7 cellular contexts compared by ENCODE assay signal in the genomic region with DNA sequence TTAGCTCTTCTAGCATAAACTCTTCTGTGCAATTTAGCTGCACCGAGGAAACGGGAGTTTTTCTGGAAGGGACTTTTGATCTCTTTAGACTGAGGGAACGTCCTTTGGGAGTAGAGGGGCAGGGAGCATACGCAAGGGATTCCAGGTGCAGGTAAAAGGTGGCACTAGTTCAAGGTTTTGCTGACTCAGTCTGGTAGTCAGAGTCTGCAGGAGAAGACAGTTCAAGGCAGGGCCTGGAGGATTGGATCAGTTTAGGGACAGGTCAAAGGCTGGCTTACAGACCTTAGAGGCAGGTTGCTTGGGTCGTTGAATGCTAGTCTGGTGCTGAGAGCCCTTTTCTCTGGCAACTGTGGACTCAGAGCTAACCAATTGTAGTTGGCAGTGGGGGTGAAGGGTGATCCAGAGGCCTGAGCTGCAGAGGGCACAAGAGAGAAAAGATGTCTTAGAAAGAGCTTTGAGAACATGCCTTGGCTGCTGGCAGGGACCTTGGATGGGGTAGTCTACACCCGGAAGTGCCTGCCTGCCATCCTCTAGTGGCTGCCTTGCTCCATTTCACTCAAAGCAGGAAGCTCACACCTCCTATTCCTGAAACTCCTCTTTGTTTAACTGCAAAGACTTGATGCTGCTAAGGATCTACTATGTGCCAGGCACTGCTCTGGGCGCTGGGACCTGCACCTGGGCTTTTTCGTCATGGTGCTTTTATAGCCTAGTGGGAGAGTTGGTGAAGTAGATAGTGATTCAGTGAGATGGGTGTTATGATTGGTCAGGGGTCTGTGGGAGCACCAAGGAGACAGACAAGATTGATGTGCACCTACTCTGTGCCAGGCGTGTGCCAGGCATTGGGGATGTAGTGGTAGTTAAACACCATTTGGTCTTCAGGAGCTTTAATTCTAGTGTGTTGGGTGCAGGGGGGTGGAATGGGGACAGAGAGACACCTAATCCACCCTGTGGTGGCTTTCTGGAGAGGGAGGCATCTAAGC. TPM values are rescaled to one million over a fixed set of nuclear protein-coding genes. Genes with fewer than 3 reads are reported as not detected.
A peak's percentile ranks its signal among the peaks of the same experiment; 100 is the strongest.
DNase-seq lines count a peak whose midpoint lies in the region; ATAC-seq and TF ChIP-seq lines count a peak whose summit lies in the region.

No MANE protein-coding gene starts in this region.

- peak; percentile 32 for TF ChIP-seq CTCF in GM12874 (IDR thresholded peaks at IDR 0.05; ENCODE audit: insufficient read depth, low read depth, low read length)
- no peak for TF ChIP-seq CTCF in OCI-LY3 (IDR thresholded peaks at IDR 0.05; ENCODE audit: low read depth, low read length)
- TF ChIP-seq CTCF in coronary artery (IDR thresholded peaks at IDR 0.05), result no peak
- TF ChIP-seq CTCF in psoas muscle (IDR thresholded peaks at IDR 0.05), result no peak

- intact Hi-C loops in psoas muscle (cut with DNase I), result loop anchor here in 1 of 2 donors (5.0 to 10.0 kb wide), 2 partner anchors 1130 to 1338 kb away; a partner anchor contains a TSS

- no peak overlapping the region for H2AFZ ChIP-seq in OCI-LY3 (ENCODE audit: low read depth, low read length)

- peaks cover 30% of the 10 kb centered on the region for H3K79me2 ChIP-seq in OCI-LY3 (ENCODE audit: low read length)

- POLR2A ChIA-PET in HEK293T (lab: Yijun Ruan, JAX), result interaction anchor here (1.1 to 1.2 kb wide), 2 partner anchors 191 to 310 kb away, joined by 3 read pairs; a partner anchor contains a TSS

- DNase-seq in coronary artery (ENCODE audit: low spot score) (no peak), psoas muscle (no peak), HEK293T (ENCODE audit: extremely low spot score) (no peak), A172 (ENCODE audit: low spot score) (no peak)
- DNase-seq in stimulated activated CD4-positive, alpha-beta T cell treated with anti-CD3 and anti-CD28 coated beads, Interleukin-2, amount 100 ng/mL, for 48 hours, result no peak

- peaks cover 5% of the 10 kb centered on the region; the same call in 1 of the 2 replicates for H4K20me1 ChIP-seq in OCI-LY3 (ENCODE audit: insufficient read depth, low read length)

- H3K27me3 ChIP-seq in OCI-LY3 (ENCODE audit: low read depth, low read length) (no peaks in the 10 kb centered on the region), psoas muscle (ENCODE audit: insufficient read depth in 3 of 3, low read length in 2 of 3) (no peaks in the 10 kb centered on the region)

- H3K4me1 ChIP-seq in OCI-LY3 (ENCODE audit: low read length) (peaks cover 38% of the 10 kb centered on the region), psoas muscle (peaks cover 22% of the 10 kb centered on the region)

- H3K9me3 ChIP-seq in OCI-LY3 (ENCODE audit: insufficient read depth, low read length) (no peaks in the 10 kb centered on the region), psoas muscle (no peaks in the 10 kb centered on the region)

- H3K36me3 ChIP-seq in OCI-LY3 (replicated peaks; ENCODE audit: low read depth, low read length) (no peaks in the 10 kb centered on the region), psoas muscle (ENCODE audit: insufficient read depth in 1 of 2, low read depth in 1 of 2) (no peaks in the 10 kb centered on the region)

- H3K4me2 ChIP-seq in OCI-LY3 (ENCODE audit: low read length), result peak overlapping the region; percentile 91

- WGBS in psoas muscle, 3 donors, result 81 to 85% (median 82%) methylated on average over 9 of the region's 9 CpGs

- no peak for ATAC-seq in psoas muscle

- H3K27ac ChIP-seq in OCI-LY3 (ENCODE audit: low read length) (peak overlapping the region; percentile 93), coronary artery (no peak overlapping the region), psoas muscle (no peak overlapping the region)

- H3K4me3 ChIP-seq in OCI-LY3 (ENCODE audit: low read length) (peak overlapping the region; percentile 94), coronary artery (peak overlapping the region; percentile 96), psoas muscle (peak overlapping the region; percentile 95)

- CTCF ChIA-PET in HEK293T (lab: Yijun Ruan, JAX), result interaction anchor here (0.6 to 1.6 kb wide), 3 partner anchors 9 to 14 kb away, joined by 3 to 5 read pairs (median 4); no protein-coding TSS in a partner anchor

- peak overlapping the region; percentile 97 for H3K9ac ChIP-seq in OCI-LY3 (ENCODE audit: low read length)

TF ChIP-seq in HEK293T, 16 proteins besides CTCF, POLR2A, EP300 and RAD21:
- TF ChIP-seq L3MBTL2 (conservative IDR thresholded peaks at IDR 0.05) (no peak), SP1 (IDR thresholded peaks at IDR 0.05) (no peak), FOXM1 (IDR thresholded peaks at IDR 0.05; ENCODE audit: borderline replicate concordance) (no peak), FOXA1 (IDR thresholded peaks at IDR 0.05) (no peak), CTBP1 (IDR thresholded peaks at IDR 0.05; ENCODE audit: borderline replicate concordance) (no peak), HDGF (IDR thresholded peaks at IDR 0.05; ENCODE audit: borderline replicate concordance) (no peak), NFRKB (IDR thresholded peaks at IDR 0.05) (no peak)

RNA-seq across cellular contexts. Expression of a gene that starts 17.1 kb away (rescaled TPM):
- under 1 TPM; 0.30 to 0.59 (median 0.36) TPM for total RNA-seq in psoas muscle
- polyA plus RNA-seq in psoas muscle, result under 1 TPM; 0.04 to 0.13 (median 0.09) TPM
- total RNA-seq in A172 (2014; rRNA removed; shearing (Covaris generic)), result 1.9 and 2.2 TPM in 2 replicates

RNA-seq across cellular contexts. Expression of a gene that starts 52.7 kb away (rescaled TPM):
- not detected for total RNA-seq in psoas muscle
- polyA plus RNA-seq in psoas muscle, result not detected
- total RNA-seq in A172 (2014; rRNA removed; shearing (Covaris generic)), result not detected in 2 replicates

RNA-seq across cellular contexts. Expression of a gene that starts 56.7 kb away (rescaled TPM):
- total RNA-seq in psoas muscle, result under 1 TPM in 3 of 4 donors, not detected in 1; 0.22 to 0.25 (median 0.25) TPM
- under 1 TPM in 2 of 3 donors, not detected in 1; 0.14 to 0.21 TPM for polyA plus RNA-seq in psoas muscle
- not detected in 2 replicates for total RNA-seq in A172 (2014; rRNA removed; shearing (Covaris generic))
